ENCODE assay signal across 10 cellular contexts in the genomic region with DNA sequence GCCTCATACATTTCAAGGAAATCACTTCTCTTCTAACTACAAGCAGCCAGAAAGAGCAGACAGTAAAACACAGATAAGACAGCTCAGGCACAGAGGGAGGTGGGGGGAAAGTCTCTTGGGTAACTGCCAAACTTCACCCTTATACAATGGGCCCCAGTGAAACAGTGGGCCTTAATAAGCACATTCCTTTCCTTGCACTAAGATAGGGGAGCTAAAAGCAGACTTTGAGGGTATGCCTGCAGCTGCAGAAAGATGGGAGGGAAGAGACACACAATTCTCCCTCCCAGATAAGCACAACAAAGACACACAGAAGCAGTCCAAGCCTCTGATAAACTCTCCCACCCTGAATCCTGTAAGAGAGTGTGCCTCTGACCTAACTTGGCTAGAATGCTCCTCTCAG. TPM values are rescaled to one million over a fixed set of nuclear protein-coding genes. Genes with fewer than 3 reads are reported as not detected.
DNase-seq lines count a peak whose midpoint lies in the region; ATAC-seq, FAIRE-seq and TF ChIP-seq lines count a peak whose summit lies in the region.
"Not testable (repeated sequence)": the region's sequence is repeated elsewhere in the genome, so short reads cannot be mapped to it uniquely, and the experiment has no call there.
"Had no signal": no experiment of that assay in that cellular context is flagged by ENCODE, and none has a peak within 500 bp of the region (broad histone marks: within the 10 kb centered on the region; RNA-seq: fewer than 3 reads in every experiment).

No MANE protein-coding gene starts in this region.

- intact Hi-C loops in A673 (cut with micrococcal nuclease; ENCODE audit: unreplicated experiment); left ventricle myocardium superior (cut with micrococcal nuclease): not testable (repeated sequence)

- TF ChIP-seq POLR2A in erythroblast (IDR thresholded peaks at IDR 0.05; ENCODE audit: low read length): not testable (repeated sequence)

- peak overlapping the region; percentile 72 for H3K4me3 Mint-ChIP-seq in astrocyte (ENCODE audit: unreplicated experiment)
- not testable (repeated sequence) for H3K4me3 Mint-ChIP-seq in mesothelial cell of epicardium

- not testable (repeated sequence) for BruUV-seq in A673 (replicated peaks; lab: Mats Ljungman, UMichigan)

- not testable (repeated sequence) for H3K9ac ChIP-seq in NT2/D1 (ENCODE audit: insufficient read length, low read depth); astrocyte (ENCODE audit: low read length); parathyroid adenoma

- TF ChIP-seq CTCF in A673 (conservative IDR thresholded peaks at IDR 0.05; ENCODE audit: low read depth, low read length); astrocyte (IDR thresholded peaks at IDR 0.05; ENCODE audit: insufficient read depth, low read depth, low read length); mesothelial cell of epicardium (IDR thresholded peaks at IDR 0.05; ENCODE audit: unreplicated experiment); parathyroid adenoma (IDR thresholded peaks at IDR 0.05): not testable (repeated sequence)

- DNase-seq in A673 (ENCODE audit: low spot score) (peak; percentile 25), NT2/D1 (ENCODE audit: low read depth, low spot score) (peak; percentile 39), erythroblast (lab: John Stamatoyannopoulos, UW) (peak; percentile 4 to 30), mesothelial cell of epicardium (ENCODE audit: low spot score in 2 of 2, unreplicated experiment in 2 of 2) (peak in 1 of 2 experiments; percentile 56)
- not testable (repeated sequence) for DNase-seq in astrocyte (ENCODE audit: low read depth); left ventricle myocardium superior

- H3K79me2 ChIP-seq in astrocyte (ENCODE audit: insufficient read depth, low read length); parathyroid adenoma: not testable (repeated sequence)

- H3K4me2 ChIP-seq in astrocyte (ENCODE audit: low read length); parathyroid adenoma (ENCODE audit: low read length): not testable (repeated sequence)

- peaks cover 10% of the 10 kb centered on the region for H3K4me1 Mint-ChIP-seq in astrocyte (ENCODE audit: low read depth, unreplicated experiment)
- H3K4me1 Mint-ChIP-seq in mesothelial cell of epicardium: peaks cover 26% of the 10 kb centered on the region

- not testable (repeated sequence) for H3K36me3 ChIP-seq in A673 (ENCODE audit: insufficient read depth, low read length, poor library complexity, severe bottlenecking); NT2/D1 (ENCODE audit: insufficient read depth, insufficient read length, low read length); astrocyte (ENCODE audit: insufficient read depth, low read length); parathyroid adenoma (ENCODE audit: control insufficient read depth, insufficient read depth, low read length)

- H3K9me3 Mint-ChIP-seq in astrocyte (ENCODE audit: unreplicated experiment); mesothelial cell of epicardium: not testable (repeated sequence)

- peaks cover 11% of the 10 kb centered on the region for H3K4me1 ChIP-seq in A673 (ENCODE audit: insufficient read depth, low read length, poor library complexity, severe bottlenecking)
- H3K4me1 ChIP-seq in NT2/D1 (ENCODE audit: insufficient read depth, insufficient read length); astrocyte (ENCODE audit: insufficient read depth, low read length); parathyroid adenoma: not testable (repeated sequence)

- not testable (repeated sequence) for FAIRE-seq in astrocyte (lab: Jason Lieb, UNC)

- H3K4me3 ChIP-seq in A673 (ENCODE audit: low read depth, low read length, poor library complexity, severe bottlenecking); NT2/D1 (ENCODE audit: insufficient read length, low read depth); astrocyte (ENCODE audit: insufficient read depth, low read depth, low read length); parathyroid adenoma (ENCODE audit: low read depth, low read length): not testable (repeated sequence)

- POLR2A ChIA-PET in A673 (lab: Charles Lee; ENCODE audit: low non-redundant PET): not testable (repeated sequence)

- peak; percentile 26 for ATAC-seq in left ventricle myocardium superior

- H3K27me3 Mint-ChIP-seq in astrocyte (ENCODE audit: low read depth, unreplicated experiment): not testable (repeated sequence)
- H3K27me3 Mint-ChIP-seq in mesothelial cell of epicardium (ENCODE audit: low read depth): peaks cover 27% of the 10 kb centered on the region

- H3K27ac Mint-ChIP-seq in astrocyte (ENCODE audit: unreplicated experiment): peak overlapping the region; percentile 43
- peak overlapping the region; percentile 95 for H3K27ac Mint-ChIP-seq in mesothelial cell of epicardium

- H3K27me3 ChIP-seq in A673 (replicated peaks; ENCODE audit: insufficient read depth, low read depth, low read length, poor library complexity); NT2/D1 (ENCODE audit: insufficient read depth, insufficient read length); astrocyte (ENCODE audit: insufficient read depth, low read length); parathyroid adenoma (ENCODE audit: control insufficient read depth, insufficient read depth, low read length): not testable (repeated sequence)

- CTCF ChIA-PET in A673 (lab: Charles Lee): not testable (repeated sequence)

- not testable (repeated sequence) for H2AFZ ChIP-seq in astrocyte (ENCODE audit: low read depth, low read length)
- H2AFZ ChIP-seq in parathyroid adenoma: peak overlapping the region; percentile 53

- H3K9me3 ChIP-seq in A673 (ENCODE audit: low read depth, low read length, poor library complexity, severe bottlenecking); NT2/D1 (ENCODE audit: insufficient read depth, low read length); astrocyte (ENCODE audit: insufficient read depth, low read depth, low read length); parathyroid adenoma (ENCODE audit: control insufficient read depth, low read length): not testable (repeated sequence)

- not testable (repeated sequence) for H3K36me3 Mint-ChIP-seq in astrocyte (ENCODE audit: low read depth, unreplicated experiment); mesothelial cell of epicardium

- not testable (repeated sequence) for H3K27ac ChIP-seq in A673 (ENCODE audit: low read depth, low read length, poor library complexity, severe bottlenecking); astrocyte (ENCODE audit: low read depth, low read length)
- H3K27ac ChIP-seq in parathyroid adenoma: peak overlapping the region; percentile 65

- H4K20me1 ChIP-seq in astrocyte (ENCODE audit: insufficient read depth, low read length): not testable (repeated sequence)

RNA-seq across cellular contexts. Expression of a gene that starts 18.1 kb away (rescaled TPM):
- total RNA-seq in A673 (2021): 0.11 and 0.13 TPM in 2 replicates
- 0.07 and 0.16 TPM in 2 replicates for total RNA-seq in astrocyte
- 0.10 TPM for total RNA-seq in left ventricle myocardium superior
- total RNA-seq in mesothelial cell of epicardium: 0.62 to 0.99 TPM (median 0.83 TPM) in 3 replicates
- total RNA-seq: HepG2, HFFc6, HT1080 had no signal

RNA-seq across cellular contexts. Expression of a gene that starts 49.6 kb away (rescaled TPM):
- total RNA-seq in A673 (2021) (11.9 and 13.0 TPM in 2 replicates), astrocyte (27.3 and 27.8 TPM in 2 replicates), left ventricle myocardium superior (36.2 TPM), mesothelial cell of epicardium (15.4 to 18.4 TPM (median 16.4 TPM) in 3 replicates)
